ENCODE assay signal across 8 cellular contexts in the genomic region with DNA sequence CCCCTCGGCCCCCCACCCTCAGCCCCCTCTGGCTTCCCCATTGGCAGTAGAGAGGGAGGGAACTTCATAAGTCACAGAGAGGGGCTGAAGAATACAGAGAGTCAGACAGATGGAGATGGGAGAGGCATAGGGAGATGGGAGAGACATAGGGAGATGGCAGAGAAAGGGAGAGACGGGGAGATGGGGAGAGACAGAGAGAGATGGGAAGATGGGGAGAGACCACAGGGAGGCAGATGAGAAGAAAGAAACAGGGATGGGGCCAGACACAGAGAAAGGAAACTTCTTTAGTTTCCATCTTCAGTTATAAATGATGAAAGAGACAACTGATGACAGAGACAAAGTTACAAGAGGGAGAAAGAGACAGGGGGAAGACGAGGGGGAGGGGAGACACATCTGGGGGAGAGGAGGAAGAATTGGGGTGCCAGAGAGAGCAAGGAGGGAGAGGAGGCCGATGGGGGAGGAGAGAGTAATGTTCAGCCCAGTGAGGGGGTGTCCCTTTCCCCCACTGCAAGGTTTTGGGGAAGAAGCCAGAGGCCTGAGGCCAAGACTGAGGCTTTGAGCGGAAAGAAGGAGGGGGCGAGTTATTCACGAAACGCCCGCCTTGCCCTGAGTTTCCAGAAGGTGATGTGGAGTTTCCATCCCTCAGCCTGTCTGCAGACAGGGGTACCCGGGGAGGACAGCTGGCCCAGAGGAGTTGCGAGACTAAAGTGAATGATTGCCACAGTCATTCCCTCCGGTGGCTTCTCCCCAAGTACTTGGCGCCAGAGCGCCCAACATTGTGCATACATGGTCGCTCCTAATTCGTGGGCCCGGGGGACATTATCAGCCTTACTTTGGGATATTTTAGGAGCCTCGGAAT.
DNase-seq lines count a peak whose midpoint lies in the region; ATAC-seq lines count a peak whose summit lies in the region.

No MANE protein-coding gene starts in this region.

- DNase-seq in activated CD4-positive, alpha-beta T cell treated with anti-CD3 and anti-CD28 coated beads, Interleukin-2, amount 50 U/mL, for 4 hours, result peak; percentile 81 to 85
- DNase-seq in germinal center (ENCODE audit: low spot score) (peak; percentile 45), kidney glomerular epithelial cell (lab: John Stamatoyannopoulos, UW) (no peak), dedifferentiated amniotic fluid mesenchymal stem cell (ENCODE audit: extremely low spot score) (no peak), globus pallidus (ENCODE audit: low spot score) (no peak)
- DNase-seq in stimulated activated CD4-positive, alpha-beta T cell treated with anti-CD3 and anti-CD28 coated beads, TNF-alpha, amount 100 ng/mL, for 4 hours (ENCODE audit: low read depth in 3 of 3), result peak in 2 of 3 experiments; percentile 70 to 77

- ATAC-seq in GM18867 (IDR thresholded peaks at IDR 0.05; ENCODE audit: unreplicated experiment) (peak; percentile 12), HG03439 (IDR thresholded peaks at IDR 0.05; ENCODE audit: unreplicated experiment) (peak; percentile 19)

Comparison
In these comparisons a context has a peak if more than half of its experiments do, and no peak if none do; other contexts are left out.
1. DNase-seq: peak in activated CD4-positive, alpha-beta T cell treated with anti-CD3 and anti-CD28 coated beads, Interleukin-2, amount 50 U/mL, for 4 hours (2 of 2), germinal center (single experiment) and stimulated activated CD4-positive, alpha-beta T cell treated with anti-CD3 and anti-CD28 coated beads, TNF-alpha, amount 100 ng/mL, for 4 hours (2 of 3); none in kidney glomerular epithelial cell (single experiment), dedifferentiated amniotic fluid mesenchymal stem cell (single experiment) and globus pallidus (single experiment).